15 cellular contexts compared by ENCODE assay signal in genomic region chr3:24986635-24987034, GRCh38.
A peak's percentile ranks its signal among the peaks of the same experiment; 100 is the strongest.
DNase-seq lines count a peak whose midpoint lies in the region; ATAC-seq and TF ChIP-seq lines count a peak whose summit lies in the region.
"Had no signal": no experiment of that assay in that cellular context is flagged by ENCODE, and none has a peak within 500 bp of the region (broad histone marks: within the 10 kb centered on the region; RNA-seq: fewer than 3 reads in every experiment).

No MANE protein-coding gene starts in this region.

- H3K36me3 Mint-ChIP-seq in glutamatergic neuron (ENCODE audit: unreplicated experiment), result peaks cover 1% of the 10 kb centered on the region
- H3K36me3 Mint-ChIP-seq in neural progenitor cell, result no peaks in the 10 kb centered on the region
- H3K36me3 Mint-ChIP-seq: CD14-positive monocyte; CD8-positive, alpha-beta T cell had no signal

- H3K4me3 ChIP-seq in neural progenitor cell, result no peak overlapping the region
- H3K4me3 ChIP-seq: A549 had no signal

- H3K27ac Mint-ChIP-seq in glutamatergic neuron (ENCODE audit: unreplicated experiment) (peak overlapping the region; percentile 40), neural progenitor cell (no peak overlapping the region)
- H3K27ac Mint-ChIP-seq: CD14-positive monocyte; CD8-positive, alpha-beta T cell; HFFc6 had no signal

- H3K4me3 Mint-ChIP-seq in glutamatergic neuron (ENCODE audit: unreplicated experiment) (no peak overlapping the region), neural progenitor cell (no peak overlapping the region)
- H3K4me3 Mint-ChIP-seq: CD14-positive monocyte; CD8-positive, alpha-beta T cell; HFFc6 had no signal

- H3K27me3 ChIP-seq in neural progenitor cell, result no peaks in the 10 kb centered on the region

- DNase-seq in NCI-H2227 treated with DMSO at 0.1 percent for 48 hours (lab: John Stamatoyannopoulos, UW) (peak; percentile 9), glutamatergic neuron (no peak), neural progenitor cell (ENCODE audit: low spot score) (peak; percentile 5), sciatic nerve (ENCODE audit: low spot score) (no peak)
- DNase-seq in stimulated activated CD4-positive, alpha-beta T cell treated with anti-CD3 and anti-CD28 coated beads, Interleukin-12 subunit alpha, Interleukin-12 subunit beta, amount 100 ng/mL, for 4 hours, result no peak
- DNase-seq: CD8-positive, alpha-beta T cell; COR-L47; DMS153; DMS79 treated with DMSO at 0.1 percent for 48 hours; EL; HCEC 1CT; HFFc6 had no signal

- no peak overlapping the region for H3K4me2 ChIP-seq in neural progenitor cell
- H3K4me2 ChIP-seq: A549 had no signal

- H3K36me3 ChIP-seq in neural progenitor cell, result no peaks in the 10 kb centered on the region

- no peak overlapping the region for H3K27ac ChIP-seq in neural progenitor cell
- H3K27ac ChIP-seq: A549 had no signal

- H3K27me3 Mint-ChIP-seq in glutamatergic neuron (ENCODE audit: unreplicated experiment) (no peaks in the 10 kb centered on the region), neural progenitor cell (ENCODE audit: insufficient read depth, low read depth) (no peaks in the 10 kb centered on the region)

- intact Hi-C loops in sciatic nerve (cut with DNase I), result no loop called here

- ATAC-seq in sciatic nerve (no peak), HG03378 (IDR thresholded peaks at IDR 0.05; ENCODE audit: unreplicated experiment) (no peak)
- ATAC-seq: A549; CD8-positive, alpha-beta T cell had no signal

- no peaks in the 10 kb centered on the region for H3F3A ChIP-seq in neural progenitor cell (ENCODE audit: low read depth)

- H3K9me3 Mint-ChIP-seq in glutamatergic neuron (ENCODE audit: unreplicated experiment) (peaks cover 2% of the 10 kb centered on the region), neural progenitor cell (no peaks in the 10 kb centered on the region)
- H3K9me3 Mint-ChIP-seq: HFFc6 had no signal

- no peaks in the 10 kb centered on the region for H3K79me2 ChIP-seq in neural progenitor cell (ENCODE audit: low read depth)

- H3K9me3 ChIP-seq in neural progenitor cell (ENCODE audit: low read depth), result no peaks in the 10 kb centered on the region
- H3K9me3 ChIP-seq: A549 had no signal

- no peak overlapping the region for H3K9ac ChIP-seq in neural progenitor cell

- peaks cover 10% of the 10 kb centered on the region for H3K4me1 ChIP-seq in neural progenitor cell
- H3K4me1 ChIP-seq: A549 had no signal

- peak overlapping the region; percentile 65 for H2AFZ ChIP-seq in neural progenitor cell (replicated peaks)

- H3K4me1 Mint-ChIP-seq in glutamatergic neuron (ENCODE audit: low read depth, unreplicated experiment), result peaks cover 34% of the 10 kb centered on the region
- H3K4me1 Mint-ChIP-seq in neural progenitor cell, result peaks cover 9% of the 10 kb centered on the region
- H3K4me1 Mint-ChIP-seq: CD14-positive monocyte had no signal

- no peaks in the 10 kb centered on the region for H4K20me1 ChIP-seq in neural progenitor cell (ENCODE audit: low read depth)

- no peak for TF ChIP-seq CTCF in glutamatergic neuron (IDR thresholded peaks at IDR 0.05; ENCODE audit: partially characterized antibody, unreplicated experiment)
- TF ChIP-seq CTCF in neural progenitor cell (IDR thresholded peaks at IDR 0.05), result no peak

Comparison
In these comparisons a context has a peak if more than half of its experiments do, and no peak if none do; other contexts are left out.
1. DNase-seq: peak in NCI-H2227 treated with DMSO at 0.1 percent for 48 hours (single experiment) and neural progenitor cell (single experiment); none in glutamatergic neuron (single experiment), stimulated activated CD4-positive, alpha-beta T cell treated with anti-CD3 and anti-CD28 coated beads, Interleukin-12 subunit alpha, Interleukin-12 subunit beta, amount 100 ng/mL, for 4 hours (single experiment) and sciatic nerve (single experiment).